In genomic region chr1:88701275-88701674, GRCh38 we compare ENCODE assay signal across 8 cellular contexts. TPM values are rescaled to one million over a fixed set of nuclear protein-coding genes. Genes with fewer than 3 reads are reported as not detected.
A peak's percentile ranks its signal among the peaks of the same experiment; 100 is the strongest.
DNase-seq lines count a peak whose midpoint lies in the region; ATAC-seq and TF ChIP-seq lines count a peak whose summit lies in the region.

No MANE protein-coding gene starts in this region.

- no peaks in the 10 kb centered on the region for H3K9me3 Mint-ChIP-seq in memory B cell
- H3K9me3 Mint-ChIP-seq in endothelial cell (ENCODE audit: unreplicated experiment) = no peaks in the 10 kb centered on the region

- H3K4me3 ChIP-seq in Peyer's patch = no peak overlapping the region

- no peak for TF ChIP-seq POLR2A in Peyer's patch (IDR thresholded peaks at IDR 0.05)

- H3K4me1 Mint-ChIP-seq in memory B cell (peaks cover 24% of the 10 kb centered on the region), endothelial cell (ENCODE audit: unreplicated experiment) (peaks cover 26% of the 10 kb centered on the region)

- H3K4me1 ChIP-seq in Peyer's patch = peaks cover 0 to 7% (median 0%) of the 10 kb centered on the region in 4 donors

- TF ChIP-seq CTCF in Peyer's patch (IDR thresholded peaks at IDR 0.05) (no peak), endothelial cell (IDR thresholded peaks at IDR 0.05; ENCODE audit: unreplicated experiment) (no peak)

- no peaks in the 10 kb centered on the region for H3K36me3 ChIP-seq in Peyer's patch

- H3K27ac Mint-ChIP-seq in memory B cell (peak overlapping the region; percentile 86), endothelial cell (ENCODE audit: unreplicated experiment) (no peak overlapping the region)

- H3K4me3 Mint-ChIP-seq in memory B cell (peak overlapping the region; percentile 67), endothelial cell (ENCODE audit: unreplicated experiment) (no peak overlapping the region)

- H3K27ac ChIP-seq in Peyer's patch = peak overlapping the region in 1 of 4 donors; percentile 6

- H3K36me3 Mint-ChIP-seq in memory B cell (peaks cover 2% of the 10 kb centered on the region), endothelial cell (ENCODE audit: low read depth, unreplicated experiment) (peaks cover 6% of the 10 kb centered on the region)

- H3K27me3 Mint-ChIP-seq in memory B cell = no peaks in the 10 kb centered on the region
- no peaks in the 10 kb centered on the region for H3K27me3 Mint-ChIP-seq in endothelial cell (ENCODE audit: unreplicated experiment)

- ATAC-seq in GM18517 (IDR thresholded peaks at IDR 0.05; ENCODE audit: unreplicated experiment) (peak; percentile 81), HG02759 (IDR thresholded peaks at IDR 0.05; ENCODE audit: unreplicated experiment) (peak; percentile 79), memory B cell (ENCODE audit: low read depth) (peak; percentile 99)

- no peaks in the 10 kb centered on the region for H3K27me3 ChIP-seq in Peyer's patch

- H3K9me3 ChIP-seq in Peyer's patch = no peaks in the 10 kb centered on the region

- DNase-seq in NOMO-1 (lab: John Stamatoyannopoulos, UW; ENCODE audit: unreplicated experiment in 2 of 2) (peak; percentile 80 to 93), memory B cell (ENCODE audit: low spot score in 2 of 2) (peak in 1 of 2 donors; percentile 9), Peyer's patch (no peak), T-helper 1 cell (no peak), endothelial cell (ENCODE audit: low spot score) (no peak)
- no peak for DNase-seq in activated CD4-positive, alpha-beta T cell treated with anti-CD3 and anti-CD28 coated beads for 4 hours

RNA-seq across cellular contexts. Expression of gene PKN2, which starts 17.2 kb away (rescaled TPM):
- total RNA-seq in Peyer's patch (100 to 1,000 TPM in 3 of 4 donors, 10 to 100 TPM in 1; 97.6 to 201 (median 105) TPM), endothelial cell (ENCODE audit: unreplicated experiment) (51.0 TPM)

Comparison
In these comparisons a context has a peak if more than half of its experiments do, and no peak if none do; other contexts are left out.
1. DNase-seq: peak in NOMO-1 (2 of 2); none in Peyer's patch (0 of 3), T-helper 1 cell (0 of 5), endothelial cell (single experiment) and activated CD4-positive, alpha-beta T cell treated with anti-CD3 and anti-CD28 coated beads for 4 hours (0 of 2).
2. Peak in every context shown above with its lines, with median percentiles within 50 percentile points of each other: ATAC-seq.